ENCODE assay signal across 8 cellular contexts in genomic region chr2:20050712-20051517, GRCh38. TPM values are rescaled to one million over a fixed set of nuclear protein-coding genes. Genes with fewer than 3 reads are reported as not detected.
DNase-seq lines count a peak whose midpoint lies in the region; TF ChIP-seq lines count a peak whose summit lies in the region.

No MANE protein-coding gene starts in this region.

- H3K36me3 Mint-ChIP-seq in H9 (ENCODE audit: insufficient read depth in 1 of 3, low read depth in 3 of 3) (peaks cover 0 to 12% (median 6%) of the 10 kb centered on the region in 3 experiments; a peak in 3 of 7 replicates), endodermal cell (ENCODE audit: low read depth) (peaks cover 3% of the 10 kb centered on the region)

- H3K79me1 ChIP-seq in H9 (ENCODE audit: insufficient read depth, low read depth, low read length, poor library complexity, severe bottlenecking), result no peaks in the 10 kb centered on the region

- H3K23ac ChIP-seq in H9 (ENCODE audit: insufficient read length, low read depth, low read length), result no peak overlapping the region

- H3K9me3 ChIP-seq in H9 (ENCODE audit: control insufficient read depth, low read depth, low read length) (no peaks in the 10 kb centered on the region), endodermal cell (ENCODE audit: control insufficient read depth, low read length) (no peaks in the 10 kb centered on the region)

- H3K14ac ChIP-seq in H9 (ENCODE audit: insufficient read depth, low read length), result peak overlapping the region; percentile 66; the same call in 1 of the 2 replicates

- no peaks in the 10 kb centered on the region; the same call in none of the 2 replicates for H3K4me1 ChIP-seq in H9 (ENCODE audit: insufficient read depth, low read length)
- H3K4me1 ChIP-seq in endodermal cell (ENCODE audit: control insufficient read depth, insufficient read depth, low read length), result no peaks in the 10 kb centered on the region

- no peak overlapping the region for H4K8ac ChIP-seq in H9 (replicated peaks; ENCODE audit: insufficient read length, low read depth, low read length)

- H3K79me2 ChIP-seq in H9 (ENCODE audit: insufficient read depth, low read length), result peaks cover 27% of the 10 kb centered on the region; the same call in 1 of the 2 replicates

- H3K4me1 Mint-ChIP-seq in H9 (peaks cover 20 to 29% of the 10 kb centered on the region in 2 experiments), endodermal cell (peaks cover 26% of the 10 kb centered on the region)

- H2BK120ac ChIP-seq in H9 (ENCODE audit: low read depth, low read length, poor library complexity, severe bottlenecking), result no peak overlapping the region

- H3K27ac Mint-ChIP-seq in H9 (no peak overlapping the region; a peak in 2 of 7 replicates), endodermal cell (no peak overlapping the region)

- no peak overlapping the region for H2BK20ac ChIP-seq in H9 (ENCODE audit: low read depth, low read length, poor library complexity, severe bottlenecking)

- no peak overlapping the region for H2BK15ac ChIP-seq in H9 (ENCODE audit: low read depth, low read length)

- no peaks in the 10 kb centered on the region for H4K20me1 ChIP-seq in H9 (ENCODE audit: control insufficient read depth, insufficient read depth, insufficient read length)

- H3K4me2 ChIP-seq in H9 (ENCODE audit: insufficient read depth, insufficient read length, low read length), result peak overlapping the region; percentile 93

- no peak overlapping the region for H3K4ac ChIP-seq in H9 (ENCODE audit: low read depth, low read length)

- H3K36me3 ChIP-seq in endodermal cell (ENCODE audit: control insufficient read depth, insufficient read depth, low read length), result no peaks in the 10 kb centered on the region

- DNase-seq in activated CD4-positive, alpha-beta T cell treated with anti-CD3 and anti-CD28 coated beads for 24 hours (ENCODE audit: low read depth in 2 of 2), result peak; percentile 2 to 8
- no peak for DNase-seq in activated CD4-positive, alpha-beta T cell treated with anti-CD3 and anti-CD28 coated beads for 1 hour
- DNase-seq in H9, result peak; percentile 57
- peak; percentile 80 for DNase-seq in M059J (ENCODE audit: low read depth)
- peak; percentile 50 for DNase-seq in UCSD-AML1 (lab: John Stamatoyannopoulos, UW; ENCODE audit: unreplicated experiment)
- peak; percentile 87 for DNase-seq in endodermal cell
- peak; percentile 58 to 76 for DNase-seq in lung microvascular endothelial cell (ENCODE audit: low read depth in 2 of 2)
- peak; percentile 75 for DNase-seq in superior temporal gyrus (ENCODE audit: extremely low spot score)

- H2BK12ac ChIP-seq in H9 (ENCODE audit: insufficient read length, low read depth, low read length), result no peak overlapping the region

- H3K18ac ChIP-seq in H9 (ENCODE audit: insufficient read length, low read depth, low read length), result peak overlapping the region; percentile 69

- H2AFZ ChIP-seq in H9 (ENCODE audit: low read length), result no peak overlapping the region

- no peak overlapping the region for H3T11ph ChIP-seq in H9 (ENCODE audit: low read length)

- no peak overlapping the region for H2AK5ac ChIP-seq in H9 (ENCODE audit: insufficient read length, low read length)

- H3K56ac ChIP-seq in H9 (ENCODE audit: insufficient read length, low read depth, low read length), result no peak overlapping the region

- no peak overlapping the region for H2BK5ac ChIP-seq in H9 (ENCODE audit: insufficient read length, low read length)

- no peak overlapping the region for H4K5ac ChIP-seq in H9 (ENCODE audit: insufficient read length, low read depth, low read length)

- peak overlapping the region; percentile 97 for H3K4me3 ChIP-seq in endodermal cell (ENCODE audit: low read length)

- no peak overlapping the region for H3K4me3 Mint-ChIP-seq in H9
- H3K4me3 Mint-ChIP-seq in endodermal cell, result no peak overlapping the region

- H3K27me3 Mint-ChIP-seq in H9 (ENCODE audit: low read depth), result peaks cover 2% of the 10 kb centered on the region
- peaks cover 6% of the 10 kb centered on the region for H3K27me3 Mint-ChIP-seq in endodermal cell (ENCODE audit: insufficient read depth)

- H3K27ac ChIP-seq in H9 (ENCODE audit: insufficient read length, low read depth, low read length), result no peak overlapping the region
- H3K27ac ChIP-seq in endodermal cell (ENCODE audit: low read depth, low read length), result peak overlapping the region; percentile 81

- no peaks in the 10 kb centered on the region for H3K27me3 ChIP-seq in H9 (ENCODE audit: insufficient read depth, low read length)
- H3K27me3 ChIP-seq in endodermal cell (ENCODE audit: control insufficient read depth, insufficient read depth, low read length, poor library complexity, severe bottlenecking), result no peaks in the 10 kb centered on the region

- H4K91ac ChIP-seq in H9 (ENCODE audit: insufficient read length, low read depth, low read length), result no peak overlapping the region

- WGBS in H9 (ENCODE audit: extremely low coverage, insufficient read length, low lambda C conversion rate), result no CpG with 5 or more reads among the region's 44 CpGs
- 0% methylated on average over 20 to 44 of the region's 44 CpGs for WGBS in endodermal cell (ENCODE audit: insufficient coverage in 1 of 2, insufficient read length in 1 of 2), 2 experiments

- peak; percentile 20; the same call in 1 of the 3 replicates for TF ChIP-seq CTCF in H9 (conservative IDR thresholded peaks at IDR 0.05)
- TF ChIP-seq CTCF in endodermal cell (conservative IDR thresholded peaks at IDR 0.05), result peak; percentile 33

- H3K9me3 Mint-ChIP-seq in H9 (no peaks in the 10 kb centered on the region), endodermal cell (no peaks in the 10 kb centered on the region)

- H3K9ac ChIP-seq in H9 (ENCODE audit: extremely low read depth, insufficient read length, low read length), result peak overlapping the region; percentile 86
- peak overlapping the region; percentile 89 for H3K9ac ChIP-seq in endodermal cell (ENCODE audit: extremely low read depth, low read length, poor library complexity, severe bottlenecking)

- peaks cover 8% of the 10 kb centered on the region for H3K23me2 ChIP-seq in H9 (ENCODE audit: insufficient read length, low read depth, low read length, poor library complexity, severe bottlenecking)

RNA-seq across cellular contexts. Expression of gene LAPTM4A, which starts 0.5 kb away (rescaled TPM):
- 131 and 136 TPM in 2 replicates for total RNA-seq in H9 (2021)
- 211 and 216 TPM in 2 replicates for total RNA-seq in M059J (2014; rRNA removed; shearing (Covaris generic))
- total RNA-seq in endodermal cell, result 100 to 1,000 TPM; 285 to 291 TPM
- polyA plus RNA-seq in endodermal cell (2013, experiment 1 of 2), result 225 TPM
- 221 TPM for polyA plus RNA-seq in endodermal cell (2013, experiment 2 of 2)
- total RNA-seq in lung microvascular endothelial cell, result 104 and 126 TPM in 2 replicates

RNA-seq across cellular contexts. Expression of gene MATN3, which starts 38.4 kb away (rescaled TPM):
- 12.2 and 13.5 TPM in 2 replicates for total RNA-seq in H9 (2021)
- total RNA-seq in M059J (2014; rRNA removed; shearing (Covaris generic)), result 0.81 and 1.3 TPM in 2 replicates
- total RNA-seq in endodermal cell, result 10 to 100 TPM; 38.5 to 44.7 TPM
- 16.7 TPM for polyA plus RNA-seq in endodermal cell (2013, experiment 1 of 2)
- polyA plus RNA-seq in endodermal cell (2013, experiment 2 of 2), result 24.1 TPM
- 0.20 and 0.87 TPM in 2 replicates for total RNA-seq in lung microvascular endothelial cell
